Comparison of ENCODE assay signal across 12 cellular contexts in genomic region chr20:51732454-51732791, GRCh38. TPM values are rescaled to one million over a fixed set of nuclear protein-coding genes. Genes with fewer than 3 reads are reported as not detected.
A peak's percentile ranks its signal among the peaks of the same experiment; 100 is the strongest.
DNase-seq lines count a peak whose midpoint lies in the region; ATAC-seq and TF ChIP-seq lines count a peak whose summit lies in the region.
"Had no signal": no experiment of that assay in that cellular context is flagged by ENCODE, and none has a peak within 500 bp of the region (broad histone marks: within the 10 kb centered on the region; RNA-seq: fewer than 3 reads in every experiment).

No MANE protein-coding gene starts in this region.

- intact Hi-C loops in transverse colon (cut with DNase I; ENCODE audit: low total_unique reads): no loop called here

- no peaks in the 10 kb centered on the region for H3K36me3 Mint-ChIP-seq in activated T-cell treated with anti-CD3 and anti-CD28 coated beads, Interleukin-2, amount 50 U/mL, for 72 hours (ENCODE audit: insufficient read depth in 2 of 2)
- H3K36me3 Mint-ChIP-seq in endodermal cell (ENCODE audit: low read depth): peaks cover 21% of the 10 kb centered on the region

- 68 to 100% methylated on average over 1 to 2 of the region's 2 CpGs for WGBS in transverse colon (ENCODE audit: low coverage in 1 of 2), 2 donors
- 94 to 100% methylated on average over 1 to 2 of the region's 2 CpGs for WGBS in endodermal cell (ENCODE audit: insufficient coverage in 1 of 2, insufficient read length in 1 of 2), 2 experiments

- H3K27me3 Mint-ChIP-seq in activated T-cell treated with anti-CD3 and anti-CD28 coated beads, Interleukin-2, amount 50 U/mL, for 72 hours (ENCODE audit: low read depth): peaks cover 15% of the 10 kb centered on the region
- H3K27me3 Mint-ChIP-seq in endodermal cell (ENCODE audit: insufficient read depth): no peaks in the 10 kb centered on the region

- H3K4me3 Mint-ChIP-seq in activated T-cell treated with anti-CD3 and anti-CD28 coated beads, Interleukin-2, amount 50 U/mL, for 72 hours: peak overlapping the region; percentile 80 to 88
- H3K4me3 Mint-ChIP-seq in endodermal cell: no peak overlapping the region
- H3K4me3 Mint-ChIP-seq: B cell had no signal

- in situ Hi-C loops in transverse colon (cut with MboI; ENCODE audit: low pct_ligation_motif_present in 1 of 4, low pct_unique_long_range_greater_than_20kb in 1 of 4, low sequenced_read_pairs in 3 of 4): no loop called here

- ATAC-seq in activated T-cell treated with anti-CD3 and anti-CD28 coated beads, Interleukin-2, amount 50 U/mL, for 72 hours (replicated peaks in 1 of 2): peak; percentile 62 to 79
- ATAC-seq in HG03108 (IDR thresholded peaks at IDR 0.05; ENCODE audit: unreplicated experiment): no peak

- peak overlapping the region; percentile 58 for H3K27ac Mint-ChIP-seq in activated T-cell treated with anti-CD3 and anti-CD28 coated beads, Interleukin-2, amount 50 U/mL, for 72 hours
- no peak overlapping the region for H3K27ac Mint-ChIP-seq in endodermal cell
- H3K27ac Mint-ChIP-seq: B cell had no signal

- no peak overlapping the region for H3K4me3 ChIP-seq in mucosa of stomach (ENCODE audit: low read length)
- H3K4me3 ChIP-seq in transverse colon: no peak overlapping the region
- H3K4me3 ChIP-seq in endodermal cell (ENCODE audit: low read length): no peak overlapping the region

- H3K9ac ChIP-seq in mucosa of stomach (ENCODE audit: low read length): peak overlapping the region; percentile 57
- H3K9ac ChIP-seq in endodermal cell (ENCODE audit: extremely low read depth, low read length, poor library complexity, severe bottlenecking): no peak overlapping the region

- H3K9me3 ChIP-seq in mucosa of stomach (ENCODE audit: control insufficient read depth, low read length): no peaks in the 10 kb centered on the region
- H3K9me3 ChIP-seq in transverse colon: no peaks in the 10 kb centered on the region
- no peaks in the 10 kb centered on the region for H3K9me3 ChIP-seq in endodermal cell (ENCODE audit: control insufficient read depth, low read length)

- no peaks in the 10 kb centered on the region for H3K9me3 Mint-ChIP-seq in activated T-cell treated with anti-CD3 and anti-CD28 coated beads, Interleukin-2, amount 50 U/mL, for 72 hours
- H3K9me3 Mint-ChIP-seq in endodermal cell: no peaks in the 10 kb centered on the region

- H3K27ac ChIP-seq in transverse colon: peak overlapping the region; percentile 52 to 71 (median 68)
- no peak overlapping the region for H3K27ac ChIP-seq in endodermal cell (ENCODE audit: low read depth, low read length)

- H3K4me1 ChIP-seq in mucosa of stomach (ENCODE audit: control insufficient read depth, insufficient read depth, low read length) (peaks cover 44% of the 10 kb centered on the region), transverse colon (peaks cover 11 to 48% (median 25%) of the 10 kb centered on the region in 4 donors), endodermal cell (ENCODE audit: control insufficient read depth, insufficient read depth, low read length) (no peaks in the 10 kb centered on the region)

- TF ChIP-seq POLR2A in transverse colon (IDR thresholded peaks at IDR 0.05): no peak

- peak; percentile 27 for TF ChIP-seq EP300 in transverse colon (IDR thresholded peaks at IDR 0.05; ENCODE audit: low read depth)

- H3K27me3 ChIP-seq in mucosa of stomach (ENCODE audit: control insufficient read depth, insufficient read depth, low read length) (no peaks in the 10 kb centered on the region), transverse colon (no peaks in the 10 kb centered on the region), endodermal cell (ENCODE audit: control insufficient read depth, insufficient read depth, low read length, poor library complexity, severe bottlenecking) (no peaks in the 10 kb centered on the region)

- TF ChIP-seq CTCF in transverse colon (IDR thresholded peaks at IDR 0.05) (no peak), endodermal cell (conservative IDR thresholded peaks at IDR 0.05) (no peak)

- peaks cover 12% of the 10 kb centered on the region for H3K4me1 Mint-ChIP-seq in activated T-cell treated with anti-CD3 and anti-CD28 coated beads, Interleukin-2, amount 50 U/mL, for 72 hours (ENCODE audit: low read depth)
- H3K4me1 Mint-ChIP-seq in endodermal cell: peaks cover 6% of the 10 kb centered on the region
- H3K4me1 Mint-ChIP-seq: B cell had no signal

- no peaks in the 10 kb centered on the region for H3K36me3 ChIP-seq in mucosa of stomach (ENCODE audit: control insufficient read depth, insufficient read depth, low read length)
- no peaks in the 10 kb centered on the region for H3K36me3 ChIP-seq in transverse colon
- peaks cover 11% of the 10 kb centered on the region for H3K36me3 ChIP-seq in endodermal cell (ENCODE audit: control insufficient read depth, insufficient read depth, low read length)

- DNase-seq in activated T-cell treated with anti-CD3 and anti-CD28 coated beads, Interleukin-2, amount 50 U/mL, for 72 hours: peak in 1 of 2 donors; percentile 7
- no peak for DNase-seq in activated T-cell treated with anti-CD3 and anti-CD28 coated beads, Interleukin-2, amount 50 U/mL, for 48 hours
- DNase-seq in dedifferentiated amniotic fluid mesenchymal stem cell (ENCODE audit: extremely low spot score): peak; percentile 68
- DNase-seq in transverse colon: no peak
- DNase-seq in NCI-H526 (lab: John Stamatoyannopoulos, UW): no peak
- no peak for DNase-seq in endodermal cell
- DNase-seq: activated CD4-positive, alpha-beta T cell treated with anti-CD3 and anti-CD28 coated beads for 4 hours; kidney glomerular epithelial cell; NCI-H1092 had no signal

RNA-seq across cellular contexts. Expression of gene ATP9A, which starts 35.8 kb away (rescaled TPM):
- total RNA-seq in activated T-cell treated with anti-CD3 and anti-CD28 coated beads, Interleukin-2, amount 50 U/mL, for 72 hours: 1 to 10 TPM; 1.3 to 3.8 TPM
- total RNA-seq in transverse colon: 10 to 100 TPM; 66.3 to 93.0 (median 78.9) TPM
- 10 to 100 TPM; 26.7 to 27.9 TPM for total RNA-seq in endodermal cell
- 18.3 TPM for polyA plus RNA-seq in endodermal cell (2013, experiment 1 of 2)
- 17.1 TPM for polyA plus RNA-seq in endodermal cell (2013, experiment 2 of 2)

Comparison
In these comparisons a context has a peak if more than half of its experiments do, and no peak if none do; other contexts are left out.
1. RNA of gene ATP9A, which starts 35.8 kb away (total RNA-seq): 66.3 to 93.0 TPM in transverse colon and 26.7 to 27.9 TPM in endodermal cell; 1.3 to 3.8 TPM in activated T-cell treated with anti-CD3 and anti-CD28 coated beads, Interleukin-2, amount 50 U/mL, for 72 hours; every median in the first group is over 4 times any median in the second.